ENCODE assay signal across 8 cellular contexts in the genomic region with DNA sequence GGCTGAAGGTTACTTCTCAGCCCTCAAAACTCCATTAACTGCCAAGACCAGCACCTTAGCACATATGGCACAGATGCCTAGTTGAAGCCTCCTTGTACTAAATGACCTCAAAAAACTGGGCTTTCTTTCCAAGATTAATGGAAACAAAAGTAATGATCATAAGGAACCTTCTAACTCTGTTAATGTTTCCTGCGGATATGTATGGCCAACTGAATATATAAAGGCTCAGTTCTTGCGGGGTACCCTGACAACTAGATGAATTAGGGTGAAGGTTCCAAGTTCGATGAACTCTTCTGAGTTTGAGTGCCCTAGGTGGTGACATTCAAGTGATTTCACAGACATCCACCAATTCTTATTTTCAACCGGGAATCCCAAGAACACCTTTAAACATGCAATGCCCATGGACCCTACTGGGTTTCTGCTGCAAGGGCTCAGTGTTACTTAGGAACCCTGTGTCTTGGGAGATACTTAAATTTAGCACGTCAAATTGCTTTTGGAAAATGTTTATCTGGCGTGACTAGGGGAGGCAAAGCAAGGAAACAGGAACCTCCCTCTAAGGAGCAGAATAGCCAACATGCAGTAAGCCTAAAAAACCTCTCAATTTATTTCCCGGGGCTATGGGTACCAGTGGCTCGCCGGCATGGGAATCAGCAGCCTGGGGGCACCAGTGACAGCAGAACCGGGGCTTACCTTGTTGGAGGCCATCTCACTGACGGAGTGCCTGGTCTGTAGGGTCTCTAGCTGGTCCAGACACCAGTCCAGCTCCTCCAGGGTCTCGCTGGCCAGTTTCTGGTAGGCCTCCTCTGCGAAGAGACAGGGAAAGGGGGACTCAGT.
A peak's percentile ranks its signal among the peaks of the same experiment; 100 is the strongest.
DNase-seq lines count a peak whose midpoint lies in the region; ATAC-seq, FAIRE-seq and TF ChIP-seq lines count a peak whose summit lies in the region.

No MANE protein-coding gene starts in this region.

- H3K27me3 ChIP-seq in GM12878 (replicated peaks in 1 of 2; ENCODE audit: control insufficient read depth in 2 of 2, insufficient read depth in 2 of 2, low read length in 1 of 2), result peaks cover 7 to 33% of the 10 kb centered on the region in 2 experiments
- H3K27me3 ChIP-seq in liver (ENCODE audit: control insufficient read depth in 4 of 4, insufficient read depth in 4 of 4, low read length in 3 of 4), result no peaks in the 10 kb centered on the region
- no peaks in the 10 kb centered on the region for H3K27me3 ChIP-seq in transverse colon

- H3K4me3 ChIP-seq in GM12878, result no peak overlapping the region; the same call in 1 of the 2 replicates
- H3K4me3 ChIP-seq in liver (ENCODE audit: low read depth in 1 of 3, low read length in 3 of 3), result peak overlapping the region in 2 of 3 donors; percentile 63 to 67
- peak overlapping the region; percentile 53 to 82 (median 58) for H3K4me3 ChIP-seq in transverse colon

- POLR2A ChIA-PET in GM12878 (lab: Charles Lee), result no interaction called here

- H3K4me1 ChIP-seq in GM12878 (ENCODE audit: control insufficient read depth, insufficient read depth, low read length), result peaks cover 5% of the 10 kb centered on the region; the same call in 1 of the 2 replicates
- H3K4me1 ChIP-seq in liver (ENCODE audit: control insufficient read depth in 4 of 4, insufficient read depth in 4 of 4, low read length in 3 of 4), result peaks cover 4 to 22% (median 11%) of the 10 kb centered on the region in 4 donors
- H3K4me1 ChIP-seq in transverse colon, result peaks cover 0 to 48% (median 30%) of the 10 kb centered on the region in 4 donors

- H3K79me2 ChIP-seq in GM12878 (ENCODE audit: control insufficient read depth, insufficient read depth, low read length), result no peaks in the 10 kb centered on the region

- H3K4me1 Mint-ChIP-seq in Calu3 (ENCODE audit: low read depth, unreplicated experiment) (peaks cover 38% of the 10 kb centered on the region), IgD-negative memory B cell (peaks cover 12 to 30% (median 16%) of the 10 kb centered on the region in 3 donors)

- ATAC-seq in GM12878 (no peak; the same call in 2 of the 3 replicates), GM21367 (IDR thresholded peaks at IDR 0.05; ENCODE audit: unreplicated experiment) (no peak)

- no peak for DNase-seq in Calu3
- DNase-seq in GM12878 (ENCODE audit: low read depth, low spot score), result no peak
- DNase-seq in transverse colon, result no peak
- no peak for DNase-seq in glomerular visceral epithelial cell (ENCODE audit: extremely low spot score)
- DNase-seq in activated CD4-positive, alpha-beta T cell treated with anti-CD3 and anti-CD28 coated beads for 4 hours, result no peak

- no peak for TF ChIP-seq CTCF in Calu3 (IDR thresholded peaks at IDR 0.05; ENCODE audit: unreplicated experiment)
- TF ChIP-seq CTCF in GM12878 (IDR thresholded peaks at IDR 0.05 in 2 of 3, conservative IDR thresholded peaks at IDR 0.05 in 1 of 3; ENCODE audit: control insufficient read depth in 2 of 3, extremely low read depth in 1 of 3, insufficient read depth in 1 of 3, low read depth in 3 of 3, low read length in 3 of 3), result peak in 1 of 3 experiments; percentile 11; a peak in 1 of 6 replicates
- no peak for TF ChIP-seq CTCF in liver (IDR thresholded peaks at IDR 0.05; ENCODE audit: low read depth, low read length, missing input control)
- TF ChIP-seq CTCF in transverse colon (IDR thresholded peaks at IDR 0.05), result no peak

- peaks cover 7% of the 10 kb centered on the region for H3K36me3 Mint-ChIP-seq in Calu3 (ENCODE audit: insufficient read depth, unreplicated experiment)
- peaks cover 5% of the 10 kb centered on the region for H3K36me3 Mint-ChIP-seq in IgD-negative memory B cell

- no peaks in the 10 kb centered on the region for H3K36me3 ChIP-seq in GM12878 (ENCODE audit: control insufficient read depth in 2 of 2, insufficient read depth in 2 of 2, low read length in 1 of 2)
- H3K36me3 ChIP-seq in liver (ENCODE audit: control insufficient read depth in 4 of 4, insufficient read depth in 3 of 4, low read depth in 1 of 4, low read length in 3 of 4), result no peaks in the 10 kb centered on the region
- no peaks in the 10 kb centered on the region for H3K36me3 ChIP-seq in transverse colon

- no peak overlapping the region for H3K27ac ChIP-seq in GM12878 (ENCODE audit: control insufficient read depth, insufficient read depth)
- peak overlapping the region; percentile 60 to 61 for H3K27ac ChIP-seq in liver (ENCODE audit: low read depth in 1 of 2, low read length in 2 of 2)
- peak overlapping the region; percentile 73 to 86 (median 80) for H3K27ac ChIP-seq in transverse colon

- SMC1A ChIA-PET in GM12878 (lab: Charles Lee; ENCODE audit: uncharacterized antibody, unreplicated experiment), result no interaction called here

- FAIRE-seq in GM12878 (lab: Jason Lieb, UNC), result no peak

- H3K4me3 Mint-ChIP-seq in Calu3 (ENCODE audit: low read depth, unreplicated experiment), result peak overlapping the region; percentile 97
- H3K4me3 Mint-ChIP-seq in IgD-negative memory B cell, result peak overlapping the region; percentile 33 to 97 (median 93)

- H3K9me3 ChIP-seq in GM12878 (replicated peaks; ENCODE audit: control insufficient read depth, insufficient read depth, low read length) (no peaks in the 10 kb centered on the region), liver (ENCODE audit: control insufficient read depth in 4 of 4, low read length in 3 of 4) (no peaks in the 10 kb centered on the region), transverse colon (no peaks in the 10 kb centered on the region)

- no peaks in the 10 kb centered on the region for H4K20me1 ChIP-seq in GM12878 (ENCODE audit: control insufficient read depth, insufficient read depth)

- H3K4me2 ChIP-seq in GM12878 (ENCODE audit: control insufficient read depth, insufficient read depth), result peak overlapping the region; percentile 90

- TF ChIP-seq RAD21 in GM12878 (IDR thresholded peaks at IDR 0.05; ENCODE audit: insufficient read depth, low read depth, low read length) (no peak), liver (IDR thresholded peaks at IDR 0.05) (no peak)

- RAD21 ChIA-PET in GM12878 (lab: Charles Lee; ENCODE audit: unreplicated experiment), result no interaction called here

- intact Hi-C loops in Calu3 (cut with micrococcal nuclease; ENCODE audit: unreplicated experiment), result no loop called here
- intact Hi-C loops in GM12878 (cut with micrococcal nuclease; ENCODE audit: unreplicated experiment), result no loop called here
- intact Hi-C loops in transverse colon (cut with DNase I; ENCODE audit: low total_unique reads), result loop anchor here (2.0 to 10.0 kb wide), 3 partner anchors 34 to 136 kb away; no protein-coding TSS in a partner anchor

- TF ChIP-seq POLR2A in GM12878 (IDR thresholded peaks at IDR 0.05; ENCODE audit: low read depth, low read length) (no peak), transverse colon (IDR thresholded peaks at IDR 0.05) (no peak)

- 18% methylated on average over 13 of the region's 13 CpGs for WGBS in GM12878 (ENCODE audit: insufficient coverage, insufficient replicate concordance, low lambda C conversion rate, missing lambda C conversion rate)
- whole genome bisulfite sequencing in liver, result 59% methylated on average over 13 of the region's 13 CpGs
- 49 to 72% methylated on average over 7 to 13 of the region's 13 CpGs for WGBS in transverse colon (ENCODE audit: low coverage in 1 of 2), 2 donors

- in situ Hi-C loops in GM12878 (cut with MboI), result no loop called here
- in situ Hi-C loops in transverse colon (cut with MboI; ENCODE audit: low pct_ligation_motif_present in 1 of 4, low pct_unique_long_range_greater_than_20kb in 1 of 4, low sequenced_read_pairs in 3 of 4), result loop anchor here in 1 of 4 donors (25.0 kb wide), 1 partner anchor 124 kb away; no protein-coding TSS in a partner anchor

- no peak overlapping the region; the same call in 1 of the 2 replicates for H2AFZ ChIP-seq in GM12878 (ENCODE audit: control insufficient read depth, low read depth, low read length)

- TF ChIP-seq EP300 in GM12878 (IDR thresholded peaks at IDR 0.05; ENCODE audit: borderline replicate concordance in 1 of 2, control insufficient read depth in 1 of 2, low read depth in 2 of 2, low read length in 2 of 2), result no peak
- no peak for TF ChIP-seq EP300 in transverse colon (IDR thresholded peaks at IDR 0.05; ENCODE audit: low read depth)

- H3K27me3 Mint-ChIP-seq in Calu3 (ENCODE audit: unreplicated experiment), result no peaks in the 10 kb centered on the region
- H3K27me3 Mint-ChIP-seq in IgD-negative memory B cell, result peaks cover 2% of the 10 kb centered on the region

- H3K9me3 Mint-ChIP-seq in Calu3 (ENCODE audit: low read depth, unreplicated experiment) (no peaks in the 10 kb centered on the region), IgD-negative memory B cell (no peaks in the 10 kb centered on the region)

- CTCF ChIA-PET in Calu3 (lab: Charles Lee) (no interaction called here), GM12878 (lab: Yijun Ruan, JAX) (interaction anchor here (1.7 kb wide), 1 partner anchor 136 kb away, joined by 6 read pairs; no protein-coding TSS in a partner anchor)

- no TSS peak for BruUV-seq in Calu3 (replicated peaks; lab: Mats Ljungman, UMichigan)
- no TSS peak for BruUV-seq in GM12878 (replicated peaks; lab: Mats Ljungman, UMichigan)

- H3K9ac ChIP-seq in GM12878 (ENCODE audit: control insufficient read depth, insufficient read depth, low read length) (no peak overlapping the region), liver (ENCODE audit: low read depth in 1 of 2, low read length in 2 of 2) (no peak overlapping the region)

- H3K27ac Mint-ChIP-seq in Calu3 (ENCODE audit: unreplicated experiment) (no peak overlapping the region), IgD-negative memory B cell (peak overlapping the region in 2 of 3 donors; percentile 36 to 45)

TF ChIP-seq in GM12878, 131 proteins besides CTCF, POLR2A, EP300 and RAD21 (continues in another document):
- TF ChIP-seq ZNF384 (IDR thresholded peaks at IDR 0.05; ENCODE audit: borderline replicate concordance, low read depth, low read length) (no peak), ETV6 (conservative IDR thresholded peaks at IDR 0.05 in 1 of 2, IDR thresholded peaks at IDR 0.05 in 1 of 2; ENCODE audit: borderline replicate concordance in 1 of 2, low read depth in 1 of 2) (no peak), SREBF1 (IDR thresholded peaks at IDR 0.05; ENCODE audit: low read length) (no peak), NR2F1 (conservative IDR thresholded peaks at IDR 0.05) (no peak), KAT2A (conservative IDR thresholded peaks at IDR 0.05; ENCODE audit: control insufficient read depth, low read depth, low read length) (no peak)

TF ChIP-seq in liver, 16 proteins besides CTCF, POLR2A, EP300 and RAD21:
- TF ChIP-seq RXRA (IDR thresholded peaks at IDR 0.05), result no peak
- TF ChIP-seq FOXA2 (IDR thresholded peaks at IDR 0.05), result no peak
- TF ChIP-seq, protein P1, sequence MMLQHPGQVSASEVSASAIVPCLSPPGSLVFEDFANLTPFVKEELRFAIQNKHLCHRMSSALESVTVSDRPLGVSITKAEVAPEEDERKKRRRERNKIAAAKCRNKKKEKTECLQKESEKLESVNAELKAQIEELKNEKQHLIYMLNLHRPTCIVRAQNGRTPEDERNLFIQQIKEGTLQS (IDR thresholded peaks at IDR 0.05), result no peak
- no peak for TF ChIP-seq HNF4G (IDR thresholded peaks at IDR 0.05)
- TF ChIP-seq JUND (IDR thresholded peaks at IDR 0.05), result no peak
